In the genomic region with DNA sequence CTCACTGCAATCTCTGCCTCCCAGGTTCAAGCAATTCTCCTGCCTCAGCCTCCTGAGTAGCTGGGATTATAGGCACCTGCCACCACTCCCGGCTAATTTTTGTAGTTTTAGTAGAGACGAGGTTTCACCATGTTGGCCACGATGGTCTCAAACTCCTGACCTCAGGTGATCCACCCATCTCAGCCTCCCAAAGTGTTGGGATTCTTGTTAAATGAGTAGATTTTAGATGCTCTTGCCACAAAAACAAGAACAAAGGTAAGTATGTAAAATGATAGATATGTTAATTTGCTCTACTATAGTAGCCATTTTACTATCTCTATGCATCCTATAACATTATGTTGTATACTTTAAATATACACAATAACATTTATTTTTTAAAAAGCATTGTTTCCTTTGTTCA, we compare ENCODE assay signal across 1 cellular context.
DNase-seq lines count a peak whose midpoint lies in the region.
"Not testable (repeated sequence)": the region's sequence is repeated elsewhere in the genome, so short reads cannot be mapped to it uniquely, and the experiment has no call there.

No MANE protein-coding gene starts in this region.

- not testable (repeated sequence) for H3K9me3 ChIP-seq in trophoblast cell (ENCODE audit: insufficient read depth, low read depth, low read length)

- H3K4me2 ChIP-seq in trophoblast cell (ENCODE audit: low read length) = not testable (repeated sequence)

- WGBS in trophoblast cell (ENCODE audit: extremely low coverage, insufficient coverage, insufficient read length) = no CpG with 5 or more reads among the region's 3 CpGs

- H3K27ac ChIP-seq in trophoblast cell (ENCODE audit: low read depth, low read length) = not testable (repeated sequence)

- not testable (repeated sequence) for H3K36me3 ChIP-seq in trophoblast cell (ENCODE audit: control insufficient read depth in 1 of 2, insufficient read depth in 2 of 2, low read length in 2 of 2)

- H2AFZ ChIP-seq in trophoblast cell (ENCODE audit: insufficient read depth, low read length, poor library complexity) = not testable (repeated sequence)

- not testable (repeated sequence) for H3K4ac ChIP-seq in trophoblast cell (ENCODE audit: low read depth, low read length)

- not testable (repeated sequence) for H2AK5ac ChIP-seq in trophoblast cell (ENCODE audit: low read length)

- H4K91ac ChIP-seq in trophoblast cell (ENCODE audit: low read depth, low read length) = not testable (repeated sequence)

- H4K8ac ChIP-seq in trophoblast cell (ENCODE audit: low read depth, low read length) = not testable (repeated sequence)

- H3K79me1 ChIP-seq in trophoblast cell (ENCODE audit: low read length) = not testable (repeated sequence)

- not testable (repeated sequence) for H3K18ac ChIP-seq in trophoblast cell (ENCODE audit: low read length)

- H3K14ac ChIP-seq in trophoblast cell (ENCODE audit: low read length) = not testable (repeated sequence)

- H3K79me2 ChIP-seq in trophoblast cell (ENCODE audit: control insufficient read depth, insufficient read depth, low read length, poor library complexity) = not testable (repeated sequence)

- H3K9ac ChIP-seq in trophoblast cell (ENCODE audit: low read length) = not testable (repeated sequence)

- H3K27me3 ChIP-seq in trophoblast cell (ENCODE audit: insufficient read depth, low read length) = not testable (repeated sequence)

- not testable (repeated sequence) for H3K23ac ChIP-seq in trophoblast cell (ENCODE audit: low read length)

- not testable (repeated sequence) for H4K12ac ChIP-seq in trophoblast cell (ENCODE audit: low read depth, low read length)

- H2BK5ac ChIP-seq in trophoblast cell (ENCODE audit: low read depth, low read length, poor library complexity) = not testable (repeated sequence)

- H3K4me3 ChIP-seq in trophoblast cell (ENCODE audit: low read depth, low read length) = not testable (repeated sequence)

- H2BK12ac ChIP-seq in trophoblast cell (ENCODE audit: low read length) = not testable (repeated sequence)

- DNase-seq in trophoblast cell = peak; percentile 77 to 82

- not testable (repeated sequence) for H3K4me1 ChIP-seq in trophoblast cell (ENCODE audit: control insufficient read depth in 1 of 2, insufficient read depth in 2 of 2, low read length in 2 of 2)

- not testable (repeated sequence) for H2BK120ac ChIP-seq in trophoblast cell (ENCODE audit: insufficient read depth, low read length, poor library complexity)
